16 cellular contexts compared by ENCODE assay signal in genomic region chr1:36737767-36738166, GRCh38.
"Had no signal": no experiment of that assay in that cellular context is flagged by ENCODE, and none has a peak within 500 bp of the region (broad histone marks: within the 10 kb centered on the region; RNA-seq: fewer than 3 reads in every experiment).

No MANE protein-coding gene starts in this region.

- H3K4me1 ChIP-seq: adrenal gland, heart left ventricle, left lung, psoas muscle, upper lobe of left lung had no signal

- H3K4me3 ChIP-seq: adrenal gland, coronary artery, heart left ventricle, left lung, psoas muscle, upper lobe of left lung had no signal

- H3K36me3 ChIP-seq: adrenal gland, heart left ventricle, left lung, upper lobe of left lung had no signal

- H3K36me3 Mint-ChIP-seq: natural killer cell treated with Interleukin-12 subunit alpha and Interleukin-12 subunit beta and Interleukin-15 and Interleukin-18, amount 100 ng/mL, for 72 hours had no signal

- H3K9me3 Mint-ChIP-seq: natural killer cell treated with Interleukin-12 subunit alpha and Interleukin-12 subunit beta and Interleukin-15 and Interleukin-18, amount 100 ng/mL, for 72 hours had no signal

- H3K27ac Mint-ChIP-seq: natural killer cell treated with Interleukin-12 subunit alpha and Interleukin-12 subunit beta and Interleukin-15 and Interleukin-18, amount 100 ng/mL, for 72 hours had no signal

- H3K9me3 ChIP-seq: adrenal gland, left lung, psoas muscle, upper lobe of left lung had no signal

- H3K27me3 ChIP-seq: upper lobe of left lung had no signal

- H3K27ac ChIP-seq: adrenal gland, coronary artery, heart left ventricle, left lung, psoas muscle, upper lobe of left lung, VCaP had no signal

- DNase-seq: activated CD4-positive, alpha-beta T cell treated with anti-CD3 and anti-CD28 coated beads for 4 hours; activated naive CD4-positive, alpha-beta T cell treated with anti-CD3 and anti-CD28 coated beads, Interleukin-2, amount 50 U/mL, for 16 hours; activated T-cell treated with anti-CD3 and anti-CD28 coated beads for 4 hours; adrenal gland; central memory CD4-positive, alpha-beta T cell; effector CD8-positive, alpha-beta T cell; heart left ventricle; left lung; psoas muscle; stimulated activated CD4-positive, alpha-beta T cell treated with anti-CD3 and anti-CD28 coated beads, Interleukin-12 subunit alpha, Interleukin-12 subunit beta, amount 100 ng/mL, for 4 hours; stimulated activated naive CD4-positive, alpha-beta T cell treated with Interleukin-2 at 50 U/mL for 16 hours; T-helper 9 cell had no signal

- H3K4me3 Mint-ChIP-seq: natural killer cell treated with Interleukin-12 subunit alpha and Interleukin-12 subunit beta and Interleukin-15 and Interleukin-18, amount 100 ng/mL, for 72 hours had no signal
